ENCODE assay signal across 1 cellular context in the genomic region with DNA sequence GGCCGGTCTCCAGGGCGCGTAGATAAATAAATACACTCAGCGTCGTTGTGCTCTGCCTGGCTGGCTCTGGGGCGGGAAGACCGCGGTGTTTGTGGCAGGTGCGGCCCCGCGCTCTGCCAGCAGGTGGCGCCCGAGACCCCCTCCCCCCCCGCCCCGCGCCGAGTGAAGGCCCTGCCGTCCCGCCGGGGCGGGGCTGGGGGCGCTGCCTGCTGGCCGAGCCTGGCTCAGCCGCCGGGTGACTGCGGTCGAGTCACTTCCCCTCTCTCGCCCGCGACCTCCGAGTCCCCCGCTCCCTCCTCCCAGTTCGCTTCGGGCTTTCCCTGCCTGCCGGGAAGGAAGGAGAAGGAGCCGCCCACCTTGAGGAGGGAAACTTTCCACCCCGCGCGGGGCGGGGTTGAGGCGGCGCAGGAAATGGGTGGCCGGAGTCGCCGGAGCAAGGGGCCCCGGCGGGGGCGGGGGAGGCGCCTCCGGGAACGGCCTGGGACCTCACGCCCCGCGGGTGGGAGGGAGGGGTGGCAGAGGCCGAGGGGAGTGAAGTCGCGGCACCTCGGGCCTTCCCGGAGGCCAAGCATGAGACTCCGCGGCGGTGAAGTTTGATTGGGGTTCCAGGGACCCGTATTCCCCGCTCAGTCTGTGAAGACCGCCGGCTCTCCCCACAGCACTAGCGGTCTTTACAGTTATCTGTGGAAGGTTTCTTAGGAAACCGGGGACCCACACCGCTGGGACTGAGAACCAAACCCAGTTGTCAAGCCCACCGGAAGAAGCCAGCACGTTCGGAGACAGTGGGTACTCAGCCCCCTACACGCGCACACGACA.
TF ChIP-seq lines count a peak whose summit lies in the region.

No MANE protein-coding gene starts in this region.

TF ChIP-seq in HepG2, 621 proteins besides CTCF, POLR2A, EP300 and RAD21 (continued from another document and continues in another):
- TF ChIP-seq NFE2L1 (CRISPR knock-in tag; IDR thresholded peaks at IDR 0.05; ENCODE audit: borderline replicate concordance) (no peak), ZBTB1 (CRISPR knock-in tag; IDR thresholded peaks at IDR 0.05; ENCODE audit: borderline replicate concordance) (no peak), ZNF543 (CRISPR knock-in tag; IDR thresholded peaks at IDR 0.05) (no peak), RFX3 (CRISPR knock-in tag; IDR thresholded peaks at IDR 0.05) (no peak), NR3C1 (CRISPR knock-in tag; IDR thresholded peaks at IDR 0.05) (no peak), RFX5 (IDR thresholded peaks at IDR 0.05; ENCODE audit: low read depth, low read length) (no peak), HNRNPLL (IDR thresholded peaks at IDR 0.05; ENCODE audit: low read depth, low read length, poor library complexity, severe bottlenecking) (no peak), ZMYM2 (CRISPR knock-in tag; IDR thresholded peaks at IDR 0.05) (no peak), ZNF33A (CRISPR knock-in tag; IDR thresholded peaks at IDR 0.05; ENCODE audit: borderline replicate concordance) (no peak), ZNF570 (CRISPR knock-in tag; IDR thresholded peaks at IDR 0.05; ENCODE audit: borderline replicate concordance) (no peak), RARG (CRISPR knock-in tag; IDR thresholded peaks at IDR 0.05; ENCODE audit: low read depth) (no peak), HOXA9 (CRISPR knock-in tag; IDR thresholded peaks at IDR 0.05; ENCODE audit: borderline replicate concordance) (no peak), ZSCAN21 (CRISPR knock-in tag; IDR thresholded peaks at IDR 0.05; ENCODE audit: borderline replicate concordance) (no peak), ZSCAN12 (CRISPR knock-in tag; IDR thresholded peaks at IDR 0.05) (no peak), ZNF260 (CRISPR knock-in tag; IDR thresholded peaks at IDR 0.05; ENCODE audit: borderline replicate concordance, low read depth) (no peak), ISX (CRISPR knock-in tag; conservative IDR thresholded peaks at IDR 0.05) (no peak), ATAD3A (CRISPR knock-in tag; IDR thresholded peaks at IDR 0.05) (no peak), ZNF577 (CRISPR knock-in tag; IDR thresholded peaks at IDR 0.05; ENCODE audit: borderline replicate concordance, low read depth) (no peak), GZF1 (CRISPR knock-in tag; IDR thresholded peaks at IDR 0.05) (no peak), PAF1 (CRISPR knock-in tag; IDR thresholded peaks at IDR 0.05) (no peak), ZNF616 (CRISPR knock-in tag; IDR thresholded peaks at IDR 0.05; ENCODE audit: low read depth) (no peak), ZNF883 (CRISPR knock-in tag; IDR thresholded peaks at IDR 0.05; ENCODE audit: not compliant biosample characterization) (peak; percentile 69), MEIS1 (CRISPR knock-in tag; IDR thresholded peaks at IDR 0.05; ENCODE audit: borderline replicate concordance) (no peak), ZNF329 (CRISPR knock-in tag; IDR thresholded peaks at IDR 0.05; ENCODE audit: low read depth) (no peak), CREB1 (IDR thresholded peaks at IDR 0.05) (no peak), CREB1 (CRISPR knock-in tag; IDR thresholded peaks at IDR 0.05) (no peak), ZNF451 (CRISPR knock-in tag; IDR thresholded peaks at IDR 0.05) (no peak; the same call in 1 of the 2 replicates), TEAD2 (CRISPR knock-in tag; IDR thresholded peaks at IDR 0.05) (no peak), FOXO1 (CRISPR knock-in tag; IDR thresholded peaks at IDR 0.05) (no peak), FIP1L1 (IDR thresholded peaks at IDR 0.05; ENCODE audit: borderline replicate concordance, insufficient read depth, low read depth, low read length) (no peak), KDM2A (CRISPR knock-in tag; IDR thresholded peaks at IDR 0.05; ENCODE audit: borderline replicate concordance, low read depth) (peak; percentile 93), MTF1 (CRISPR knock-in tag; IDR thresholded peaks at IDR 0.05) (no peak), KAT2B (IDR thresholded peaks at IDR 0.05; ENCODE audit: borderline replicate concordance, low read depth, low read length) (no peak), GATAD1 (CRISPR knock-in tag; IDR thresholded peaks at IDR 0.05) (peak; percentile 65), TOE1 (CRISPR knock-in tag; IDR thresholded peaks at IDR 0.05) (no peak), NAIF1 (CRISPR knock-in tag; IDR thresholded peaks at IDR 0.05; ENCODE audit: borderline replicate concordance) (no peak), POLR2G (IDR thresholded peaks at IDR 0.05; ENCODE audit: low read depth, low read length) (peak; percentile 62), ZNF510 (CRISPR knock-in tag; IDR thresholded peaks at IDR 0.05; ENCODE audit: low read depth) (no peak), ZNF3 (CRISPR knock-in tag; IDR thresholded peaks at IDR 0.05) (no peak)
- TF ChIP-seq, protein P1, sequence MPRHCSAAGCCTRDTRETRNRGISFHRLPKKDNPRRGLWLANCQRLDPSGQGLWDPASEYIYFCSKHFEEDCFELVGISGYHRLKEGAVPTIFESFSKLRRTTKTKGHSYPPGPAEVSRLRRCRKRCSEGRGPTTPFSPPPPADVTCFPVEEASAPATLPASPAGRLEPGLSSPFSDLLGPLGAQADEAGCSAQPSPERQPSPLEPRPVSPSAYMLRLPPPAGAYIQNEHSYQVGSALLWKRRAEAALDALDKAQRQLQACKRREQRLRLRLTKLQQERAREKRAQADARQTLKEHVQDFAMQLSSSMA (CRISPR knock-in tag; IDR thresholded peaks at IDR 0.05), result no peak
- TF ChIP-seq, protein P2, sequence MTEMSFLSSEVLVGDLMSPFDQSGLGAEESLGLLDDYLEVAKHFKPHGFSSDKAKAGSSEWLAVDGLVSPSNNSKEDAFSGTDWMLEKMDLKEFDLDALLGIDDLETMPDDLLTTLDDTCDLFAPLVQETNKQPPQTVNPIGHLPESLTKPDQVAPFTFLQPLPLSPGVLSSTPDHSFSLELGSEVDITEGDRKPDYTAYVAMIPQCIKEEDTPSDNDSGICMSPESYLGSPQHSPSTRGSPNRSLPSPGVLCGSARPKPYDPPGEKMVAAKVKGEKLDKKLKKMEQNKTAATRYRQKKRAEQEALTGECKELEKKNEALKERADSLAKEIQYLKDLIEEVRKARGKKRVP (CRISPR knock-in tag; IDR thresholded peaks at IDR 0.05), result no peak
- TF ChIP-seq, protein P3, sequence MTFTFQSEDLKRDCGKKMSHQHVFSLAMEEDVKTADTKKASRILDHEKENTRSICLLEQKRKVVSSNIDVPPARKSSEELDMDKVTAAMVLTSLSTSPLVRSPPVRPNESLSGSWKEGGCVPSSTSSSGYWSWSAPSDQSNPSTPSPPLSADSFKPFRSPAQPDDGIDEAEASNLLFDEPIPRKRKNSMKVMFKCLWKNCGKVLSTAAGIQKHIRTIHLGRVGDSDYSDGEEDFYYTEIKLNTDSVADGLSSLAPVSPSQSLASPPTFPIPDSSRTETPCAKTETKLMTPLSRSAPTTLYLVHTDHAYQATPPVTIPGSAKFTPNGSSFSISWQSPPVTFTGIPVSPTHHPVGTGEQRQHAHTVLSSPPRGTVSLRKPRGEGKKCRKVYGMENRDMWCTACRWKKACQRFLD (CRISPR knock-in tag; IDR thresholded peaks at IDR 0.05; ENCODE audit: borderline replicate concordance), result no peak
- TF ChIP-seq, protein P4, sequence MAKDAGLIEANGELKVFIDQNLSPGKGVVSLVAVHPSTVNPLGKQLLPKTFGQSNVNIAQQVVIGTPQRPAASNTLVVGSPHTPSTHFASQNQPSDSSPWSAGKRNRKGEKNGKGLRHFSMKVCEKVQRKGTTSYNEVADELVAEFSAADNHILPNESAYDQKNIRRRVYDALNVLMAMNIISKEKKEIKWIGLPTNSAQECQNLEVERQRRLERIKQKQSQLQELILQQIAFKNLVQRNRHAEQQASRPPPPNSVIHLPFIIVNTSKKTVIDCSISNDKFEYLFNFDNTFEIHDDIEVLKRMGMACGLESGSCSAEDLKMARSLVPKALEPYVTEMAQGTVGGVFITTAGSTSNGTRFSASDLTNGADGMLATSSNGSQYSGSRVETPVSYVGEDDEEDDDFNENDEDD (CRISPR knock-in tag; IDR thresholded peaks at IDR 0.05; ENCODE audit: borderline replicate concordance), result peak; percentile 43; the same call in 1 of the 2 replicates
- TF ChIP-seq, protein P5, sequence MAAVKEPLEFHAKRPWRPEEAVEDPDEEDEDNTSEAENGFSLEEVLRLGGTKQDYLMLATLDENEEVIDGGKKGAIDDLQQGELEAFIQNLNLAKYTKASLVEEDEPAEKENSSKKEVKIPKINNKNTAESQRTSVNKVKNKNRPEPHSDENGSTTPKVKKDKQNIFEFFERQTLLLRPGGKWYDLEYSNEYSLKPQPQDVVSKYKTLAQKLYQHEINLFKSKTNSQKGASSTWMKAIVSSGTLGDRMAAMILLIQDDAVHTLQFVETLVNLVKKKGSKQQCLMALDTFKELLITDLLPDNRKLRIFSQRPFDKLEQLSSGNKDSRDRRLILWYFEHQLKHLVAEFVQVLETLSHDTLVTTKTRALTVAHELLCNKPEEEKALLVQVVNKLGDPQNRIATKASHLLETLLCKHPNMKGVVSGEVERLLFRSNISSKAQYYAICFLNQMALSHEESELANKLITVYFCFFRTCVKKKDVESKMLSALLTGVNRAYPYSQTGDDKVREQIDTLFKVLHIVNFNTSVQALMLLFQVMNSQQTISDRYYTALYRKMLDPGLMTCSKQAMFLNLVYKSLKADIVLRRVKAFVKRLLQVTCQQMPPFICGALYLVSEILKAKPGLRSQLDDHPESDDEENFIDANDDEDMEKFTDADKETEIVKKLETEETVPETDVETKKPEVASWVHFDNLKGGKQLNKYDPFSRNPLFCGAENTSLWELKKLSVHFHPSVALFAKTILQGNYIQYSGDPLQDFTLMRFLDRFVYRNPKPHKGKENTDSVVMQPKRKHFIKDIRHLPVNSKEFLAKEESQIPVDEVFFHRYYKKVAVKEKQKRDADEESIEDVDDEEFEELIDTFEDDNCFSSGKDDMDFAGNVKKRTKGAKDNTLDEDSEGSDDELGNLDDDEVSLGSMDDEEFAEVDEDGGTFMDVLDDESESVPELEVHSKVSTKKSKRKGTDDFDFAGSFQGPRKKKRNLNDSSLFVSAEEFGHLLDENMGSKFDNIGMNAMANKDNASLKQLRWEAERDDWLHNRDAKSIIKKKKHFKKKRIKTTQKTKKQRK (IDR thresholded peaks at IDR 0.05; ENCODE audit: low read length), result no peak
- TF ChIP-seq, protein P6, sequence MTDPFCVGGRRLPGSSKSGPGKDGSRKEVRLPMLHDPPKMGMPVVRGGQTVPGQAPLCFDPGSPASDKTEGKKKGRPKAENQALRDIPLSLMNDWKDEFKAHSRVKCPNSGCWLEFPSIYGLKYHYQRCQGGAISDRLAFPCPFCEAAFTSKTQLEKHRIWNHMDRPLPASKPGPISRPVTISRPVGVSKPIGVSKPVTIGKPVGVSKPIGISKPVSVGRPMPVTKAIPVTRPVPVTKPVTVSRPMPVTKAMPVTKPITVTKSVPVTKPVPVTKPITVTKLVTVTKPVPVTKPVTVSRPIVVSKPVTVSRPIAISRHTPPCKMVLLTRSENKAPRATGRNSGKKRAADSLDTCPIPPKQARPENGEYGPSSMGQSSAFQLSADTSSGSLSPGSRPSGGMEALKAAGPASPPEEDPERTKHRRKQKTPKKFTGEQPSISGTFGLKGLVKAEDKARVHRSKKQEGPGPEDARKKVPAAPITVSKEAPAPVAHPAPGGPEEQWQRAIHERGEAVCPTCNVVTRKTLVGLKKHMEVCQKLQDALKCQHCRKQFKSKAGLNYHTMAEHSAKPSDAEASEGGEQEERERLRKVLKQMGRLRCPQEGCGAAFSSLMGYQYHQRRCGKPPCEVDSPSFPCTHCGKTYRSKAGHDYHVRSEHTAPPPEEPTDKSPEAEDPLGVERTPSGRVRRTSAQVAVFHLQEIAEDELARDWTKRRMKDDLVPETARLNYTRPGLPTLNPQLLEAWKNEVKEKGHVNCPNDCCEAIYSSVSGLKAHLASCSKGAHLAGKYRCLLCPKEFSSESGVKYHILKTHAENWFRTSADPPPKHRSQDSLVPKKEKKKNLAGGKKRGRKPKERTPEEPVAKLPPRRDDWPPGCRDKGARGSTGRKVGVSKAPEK (CRISPR knock-in tag; IDR thresholded peaks at IDR 0.05; ENCODE audit: borderline replicate concordance), result 0 out of 2 replicates have a peak, but pooled peaks have one; percentile 2
- TF ChIP-seq, protein P7, sequence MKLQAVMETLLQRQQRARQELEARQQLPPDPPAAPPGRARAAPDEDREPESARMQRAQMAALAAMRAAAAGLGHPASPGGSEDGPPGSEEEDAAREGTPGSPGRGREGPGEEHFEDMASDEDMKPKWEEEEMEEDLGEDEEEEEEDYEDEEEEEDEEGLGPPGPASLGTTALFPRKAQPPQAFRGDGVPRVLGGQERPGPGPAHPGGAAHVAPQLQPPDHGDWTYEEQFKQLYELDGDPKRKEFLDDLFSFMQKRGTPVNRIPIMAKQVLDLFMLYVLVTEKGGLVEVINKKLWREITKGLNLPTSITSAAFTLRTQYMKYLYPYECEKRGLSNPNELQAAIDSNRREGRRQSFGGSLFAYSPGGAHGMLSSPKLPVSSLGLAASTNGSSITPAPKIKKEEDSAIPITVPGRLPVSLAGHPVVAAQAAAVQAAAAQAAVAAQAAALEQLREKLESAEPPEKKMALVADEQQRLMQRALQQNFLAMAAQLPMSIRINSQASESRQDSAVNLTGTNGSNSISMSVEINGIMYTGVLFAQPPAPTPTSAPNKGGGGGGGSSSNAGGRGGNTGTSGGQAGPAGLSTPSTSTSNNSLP (IDR thresholded peaks at IDR 0.05; ENCODE audit: low read depth, low read length), result no peak
- TF ChIP-seq, protein P8, sequence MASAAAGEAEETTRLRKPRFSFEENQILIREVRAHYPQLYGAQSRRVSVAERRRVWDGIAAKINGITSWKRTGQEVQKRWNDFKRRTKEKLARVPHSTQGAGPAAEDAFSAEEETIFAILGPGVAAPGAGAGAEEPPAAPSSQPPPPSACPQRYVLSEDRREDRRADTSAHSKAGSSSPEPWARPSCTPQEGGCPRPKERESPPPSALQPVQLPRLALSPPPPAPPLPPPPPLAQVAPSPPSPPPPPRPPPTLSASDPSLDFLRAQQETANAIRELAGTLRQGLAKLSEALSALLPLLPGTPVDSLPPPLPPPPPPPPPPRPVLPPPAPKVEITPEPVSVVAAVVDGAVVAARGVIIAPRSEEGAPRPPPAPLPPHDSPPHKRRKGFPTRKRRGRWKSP (CRISPR knock-in tag; IDR thresholded peaks at IDR 0.05), result no peak
- TF ChIP-seq, protein P9, sequence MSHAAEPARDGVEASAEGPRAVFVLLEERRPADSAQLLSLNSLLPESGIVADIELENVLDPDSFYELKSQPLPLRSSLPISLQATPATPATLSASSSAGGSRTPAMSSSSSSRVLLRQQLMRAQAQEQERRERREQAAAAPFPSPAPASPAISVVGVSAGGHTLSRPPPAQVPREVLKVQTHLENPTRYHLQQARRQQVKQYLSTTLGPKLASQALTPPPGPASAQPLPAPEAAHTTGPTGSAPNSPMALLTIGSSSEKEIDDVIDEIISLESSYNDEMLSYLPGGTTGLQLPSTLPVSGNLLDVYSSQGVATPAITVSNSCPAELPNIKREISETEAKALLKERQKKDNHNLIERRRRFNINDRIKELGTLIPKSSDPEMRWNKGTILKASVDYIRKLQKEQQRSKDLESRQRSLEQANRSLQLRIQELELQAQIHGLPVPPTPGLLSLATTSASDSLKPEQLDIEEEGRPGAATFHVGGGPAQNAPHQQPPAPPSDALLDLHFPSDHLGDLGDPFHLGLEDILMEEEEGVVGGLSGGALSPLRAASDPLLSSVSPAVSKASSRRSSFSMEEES (CRISPR knock-in tag; IDR thresholded peaks at IDR 0.05), result peak; percentile 33; the same call in 1 of the 2 replicates
- TF ChIP-seq, protein P10, sequence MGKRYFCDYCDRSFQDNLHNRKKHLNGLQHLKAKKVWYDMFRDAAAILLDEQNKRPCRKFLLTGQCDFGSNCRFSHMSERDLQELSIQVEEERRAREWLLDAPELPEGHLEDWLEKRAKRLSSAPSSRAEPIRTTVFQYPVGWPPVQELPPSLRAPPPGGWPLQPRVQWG (CRISPR knock-in tag; IDR thresholded peaks at IDR 0.05; ENCODE audit: borderline replicate concordance, low read depth), result no peak
- TF ChIP-seq, protein P11, sequence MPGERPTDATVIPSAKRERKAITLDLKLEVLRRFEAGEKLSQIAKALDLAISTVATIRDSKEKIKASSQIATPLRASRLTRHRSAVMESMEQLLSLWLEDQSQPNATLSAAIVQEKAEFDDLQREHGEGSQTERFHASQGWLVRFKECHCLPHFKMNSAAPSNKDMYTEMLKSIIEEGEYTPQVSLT (CRISPR knock-in tag; IDR thresholded peaks at IDR 0.05; ENCODE audit: borderline replicate concordance, low read depth), result no peak
